In the genomic region with DNA sequence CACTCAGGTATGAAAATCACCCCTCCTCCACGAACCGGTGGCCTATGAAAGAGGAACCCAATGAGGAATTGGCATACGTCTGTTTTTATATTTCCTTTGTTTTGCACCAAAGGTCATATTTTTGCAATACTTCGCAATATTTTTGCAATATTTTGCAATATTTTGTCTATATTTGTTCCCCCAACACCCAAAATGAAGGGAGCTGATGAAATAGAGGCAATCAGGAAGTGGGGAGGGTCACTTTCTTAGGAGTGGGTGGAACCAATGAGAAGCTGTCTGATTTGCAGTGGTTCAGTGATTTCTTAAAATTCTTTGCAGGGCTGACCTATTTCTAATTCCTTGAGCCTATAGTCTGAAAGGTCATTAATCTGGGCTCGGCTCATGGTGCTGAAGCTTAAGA, we compare ENCODE assay signal across 21 cellular contexts.
A peak's percentile ranks its signal among the peaks of the same experiment; 100 is the strongest.
DNase-seq lines count a peak whose midpoint lies in the region; ATAC-seq, FAIRE-seq and TF ChIP-seq lines count a peak whose summit lies in the region.
"Had no signal": no experiment of that assay in that cellular context is flagged by ENCODE, and none has a peak within 500 bp of the region (broad histone marks: within the 10 kb centered on the region; RNA-seq: fewer than 3 reads in every experiment).

No MANE protein-coding gene starts in this region.

- no peaks in the 10 kb centered on the region for H3K9me3 ChIP-seq in naive thymus-derived CD4-positive, alpha-beta T cell (ENCODE audit: control insufficient read depth in 2 of 3, low read length in 3 of 3)
- H3K9me3 ChIP-seq: SJCRH30 had no signal

- no peaks in the 10 kb centered on the region for H3K36me3 ChIP-seq in naive thymus-derived CD4-positive, alpha-beta T cell (ENCODE audit: control insufficient read depth in 2 of 3, insufficient read depth in 3 of 3, low read length in 3 of 3)
- H3K36me3 ChIP-seq: SJCRH30 had no signal

- H3K4me3 ChIP-seq in naive thymus-derived CD4-positive, alpha-beta T cell (ENCODE audit: low read length), result no peak overlapping the region
- H3K4me3 ChIP-seq: GM12878, SJCRH30 had no signal

- peaks cover 49% of the 10 kb centered on the region for H3K4me1 Mint-ChIP-seq in CD14-positive monocyte
- H3K4me1 Mint-ChIP-seq in naive thymus-derived CD4-positive, alpha-beta T cell, result peaks cover 0 to 22% (median 14%) of the 10 kb centered on the region in 7 donors

- peak overlapping the region; percentile 92 to 99 (median 98) for H3K27ac Mint-ChIP-seq in CD14-positive monocyte
- H3K27ac Mint-ChIP-seq in naive thymus-derived CD4-positive, alpha-beta T cell, result no peak overlapping the region
- H3K27ac Mint-ChIP-seq: B cell; CD4-positive, alpha-beta memory T cell had no signal

- no peak for TF ChIP-seq CTCF in CD14-positive monocyte (IDR thresholded peaks at IDR 0.05)

- DNase-seq in CD14-positive monocyte (ENCODE audit: low spot score), result no peak
- peak; percentile 93 for DNase-seq in MV-4-11 (lab: John Stamatoyannopoulos, UW)
- peak; percentile 87 for DNase-seq in SKM-1 (lab: John Stamatoyannopoulos, UW; ENCODE audit: unreplicated experiment)
- DNase-seq in naive thymus-derived CD4-positive, alpha-beta T cell, result no peak
- no peak for DNase-seq in frontal cortex (ENCODE audit: low spot score in 2 of 2)
- DNase-seq in stimulated activated CD8-positive, alpha-beta memory T cell treated with anti-CD3 and anti-CD28 coated beads, Interleukin-4, amount 100 ng/mL, for 48 hours, result no peak
- DNase-seq: CD4-positive, alpha-beta memory T cell; DND-41; Kasumi-1; NCI-H1105; NCI-H446; NCI-H526 treated with DMSO at 0.1 percent for 48 hours; OCI-M1; SJCRH30; T1000 had no signal

- H3K27me3 Mint-ChIP-seq in CD14-positive monocyte (ENCODE audit: low read depth in 3 of 3), result peaks cover 0 to 4% (median 1%) of the 10 kb centered on the region in 3 donors
- peaks cover 0 to 10% (median 4%) of the 10 kb centered on the region in 5 donors for H3K27me3 Mint-ChIP-seq in naive thymus-derived CD4-positive, alpha-beta T cell

- H3K4me3 Mint-ChIP-seq in CD14-positive monocyte, result peak overlapping the region in 1 of 2 donors; percentile 33
- H3K4me3 Mint-ChIP-seq in naive thymus-derived CD4-positive, alpha-beta T cell, result no peak overlapping the region
- H3K4me3 Mint-ChIP-seq: B cell; CD4-positive, alpha-beta memory T cell had no signal

- CTCF ChIA-PET in naive thymus-derived CD4-positive, alpha-beta T cell (lab: Charles Lee), result no interaction called here

- H3K27me3 ChIP-seq in naive thymus-derived CD4-positive, alpha-beta T cell (ENCODE audit: control insufficient read depth in 2 of 2, insufficient read depth in 2 of 2, low read length in 2 of 2), result no peaks in the 10 kb centered on the region

- ATAC-seq in naive thymus-derived CD4-positive, alpha-beta T cell, result peak; percentile 48
- ATAC-seq in HG03354 (IDR thresholded peaks at IDR 0.05; ENCODE audit: poor library complexity, severe bottlenecking, unreplicated experiment), result no peak
- ATAC-seq: GM12878 had no signal

- no peak overlapping the region for H3K27ac ChIP-seq in naive thymus-derived CD4-positive, alpha-beta T cell (ENCODE audit: low read depth, low read length)
- H3K27ac ChIP-seq: SJCRH30 had no signal

- H3K4me1 ChIP-seq in naive thymus-derived CD4-positive, alpha-beta T cell (ENCODE audit: control insufficient read depth in 2 of 2, insufficient read depth in 2 of 2, low read length in 2 of 2), result peaks cover 0 to 8% of the 10 kb centered on the region in 2 donors
- H3K4me1 ChIP-seq: SJCRH30 had no signal

- intact Hi-C loops in CD14-positive monocyte (cut with micrococcal nuclease), result no loop called here
- intact Hi-C loops in naive thymus-derived CD4-positive, alpha-beta T cell (cut with micrococcal nuclease), result loop anchor here in 1 of 2 donors (5.0 kb wide), 1 partner anchor 363 kb away; no protein-coding TSS in a partner anchor

- FAIRE-seq in frontal cortex (lab: Jason Lieb, UNC), result no peak
- FAIRE-seq: A204.1, GM12878, H1, RCC 7860 had no signal

- no peaks in the 10 kb centered on the region for H3K36me3 Mint-ChIP-seq in CD14-positive monocyte
- H3K36me3 Mint-ChIP-seq in naive thymus-derived CD4-positive, alpha-beta T cell, result no peaks in the 10 kb centered on the region
- H3K36me3 Mint-ChIP-seq: CD4-positive, alpha-beta memory T cell had no signal

- POLR2A ChIA-PET in naive thymus-derived CD4-positive, alpha-beta T cell (lab: Charles Lee), result no interaction called here

- peaks cover 3 to 5% (median 5%) of the 10 kb centered on the region in 7 donors for H3K9me3 Mint-ChIP-seq in CD14-positive monocyte
- H3K9me3 Mint-ChIP-seq in naive thymus-derived CD4-positive, alpha-beta T cell, result peaks cover 0 to 2% (median 0%) of the 10 kb centered on the region in 11 donors
- H3K9me3 Mint-ChIP-seq: CD4-positive, alpha-beta memory T cell had no signal

Comparison
In these comparisons a context has a peak if more than half of its experiments do, and no peak if none do; other contexts are left out.
1. DNase-seq: peak in MV-4-11 (single experiment) and SKM-1 (single experiment); none in CD14-positive monocyte (single experiment), naive thymus-derived CD4-positive, alpha-beta T cell (0 of 9), frontal cortex (0 of 2) and stimulated activated CD8-positive, alpha-beta memory T cell treated with anti-CD3 and anti-CD28 coated beads, Interleukin-4, amount 100 ng/mL, for 48 hours (single experiment).
2. H3K27ac Mint-ChIP-seq: peak in CD14-positive monocyte (7 of 7); none in naive thymus-derived CD4-positive, alpha-beta T cell (0 of 9).